Comparison of ENCODE assay signal across 8 cellular contexts in genomic region chr16:67399218-67399733, GRCh38. TPM values are rescaled to one million over a fixed set of nuclear protein-coding genes. Genes with fewer than 3 reads are reported as not detected.
DNase-seq lines count a peak whose midpoint lies in the region; TF ChIP-seq lines count a peak whose summit lies in the region.

No MANE protein-coding gene starts in this region.

- DNase-seq in AG08395 (ENCODE audit: low spot score) (peak; percentile 43), HuH-7.5 (ENCODE audit: low spot score) (peak; percentile 74), cardiac muscle cell (ENCODE audit: low read depth in 1 of 2, low spot score in 1 of 2) (peak; percentile 33 to 71), retinal pigment epithelial cell (ENCODE audit: low read depth) (no peak), NCI-H1048 (lab: John Stamatoyannopoulos, UW) (no peak), cerebellar cortex (ENCODE audit: low spot score) (no peak), NCI-H345 treated with DMSO at 0.1 percent for 48 hours (lab: John Stamatoyannopoulos, UW; ENCODE audit: unreplicated experiment) (no peak)
- peak; percentile 38 for DNase-seq in activated T-helper 1 cell treated with anti-CD3 and anti-CD28 coated beads, Interleukin-12 subunit alpha, Interleukin-12 subunit beta, Interleukin-2, Interleukin-4 antibody, amounts not matched to agents 30 ng/mL and 10 ng/mL and 1 ng/mL, durations not matched to agents 14 hours and 24 hours and 36 hours (ENCODE audit: low spot score)

- H3K27me3 ChIP-seq in cardiac muscle cell = peaks cover 15% of the 10 kb centered on the region

- H3K9me3 Mint-ChIP-seq in activated T-helper 1 cell treated with anti-CD3 and anti-CD28 coated beads, Interleukin-12 subunit alpha, Interleukin-12 subunit beta, Interleukin-2, Interleukin-4 antibody, amounts not matched to agents 30 ng/mL and 10 ng/mL and 1 ng/mL, durations not matched to agents 14 hours and 24 hours and 36 hours = no peaks in the 10 kb centered on the region

- no peaks in the 10 kb centered on the region for H3K36me3 ChIP-seq in cardiac muscle cell

- H3K4me3 ChIP-seq in cardiac muscle cell (no peak overlapping the region), retinal pigment epithelial cell (ENCODE audit: low read length) (no peak overlapping the region)

- intact Hi-C loops in activated T-helper 1 cell treated with anti-CD3 and anti-CD28 coated beads, Interleukin-12 subunit alpha, Interleukin-12 subunit beta, Interleukin-2, Interleukin-4 antibody, amounts not matched to agents 30 ng/mL and 10 ng/mL and 1 ng/mL, durations not matched to agents 14 hours and 24 hours and 36 hours (cut with micrococcal nuclease) = loop anchor here (1.0 kb wide), 2 partner anchors 120 to 139 kb away; partner anchors contain the start of gene PLEKHG4

- H3K36me3 Mint-ChIP-seq in activated T-helper 1 cell treated with anti-CD3 and anti-CD28 coated beads, Interleukin-12 subunit alpha, Interleukin-12 subunit beta, Interleukin-2, Interleukin-4 antibody, amounts not matched to agents 30 ng/mL and 10 ng/mL and 1 ng/mL, durations not matched to agents 14 hours and 24 hours and 36 hours (ENCODE audit: low read depth) = no peaks in the 10 kb centered on the region

- no peak overlapping the region for H3K4me3 Mint-ChIP-seq in activated T-helper 1 cell treated with anti-CD3 and anti-CD28 coated beads, Interleukin-12 subunit alpha, Interleukin-12 subunit beta, Interleukin-2, Interleukin-4 antibody, amounts not matched to agents 30 ng/mL and 10 ng/mL and 1 ng/mL, durations not matched to agents 14 hours and 24 hours and 36 hours

- TF ChIP-seq CTCF in cardiac muscle cell (IDR thresholded peaks at IDR 0.05; ENCODE audit: low read depth, low read length) (peak; percentile 81), retinal pigment epithelial cell (conservative IDR thresholded peaks at IDR 0.05; ENCODE audit: low read depth, low read length) (peak; percentile 79)

- peaks cover 14% of the 10 kb centered on the region for H3K4me1 ChIP-seq in cardiac muscle cell (ENCODE audit: low read depth)

- no peaks in the 10 kb centered on the region for H3K9me3 ChIP-seq in cardiac muscle cell (ENCODE audit: low read depth)

- peaks cover 1% of the 10 kb centered on the region for H3K4me1 Mint-ChIP-seq in activated T-helper 1 cell treated with anti-CD3 and anti-CD28 coated beads, Interleukin-12 subunit alpha, Interleukin-12 subunit beta, Interleukin-2, Interleukin-4 antibody, amounts not matched to agents 30 ng/mL and 10 ng/mL and 1 ng/mL, durations not matched to agents 14 hours and 24 hours and 36 hours (ENCODE audit: low read depth)

- H3K27ac ChIP-seq in cardiac muscle cell = no peak overlapping the region

- H3K27me3 Mint-ChIP-seq in activated T-helper 1 cell treated with anti-CD3 and anti-CD28 coated beads, Interleukin-12 subunit alpha, Interleukin-12 subunit beta, Interleukin-2, Interleukin-4 antibody, amounts not matched to agents 30 ng/mL and 10 ng/mL and 1 ng/mL, durations not matched to agents 14 hours and 24 hours and 36 hours (ENCODE audit: insufficient read depth) = peaks cover 28% of the 10 kb centered on the region

- H3K27ac Mint-ChIP-seq in activated T-helper 1 cell treated with anti-CD3 and anti-CD28 coated beads, Interleukin-12 subunit alpha, Interleukin-12 subunit beta, Interleukin-2, Interleukin-4 antibody, amounts not matched to agents 30 ng/mL and 10 ng/mL and 1 ng/mL, durations not matched to agents 14 hours and 24 hours and 36 hours = no peak overlapping the region

RNA-seq across cellular contexts. Expression of gene TPPP3, which starts 6.0 kb away (rescaled TPM):
- total RNA-seq in activated T-helper 1 cell treated with anti-CD3 and anti-CD28 coated beads, Interleukin-12 subunit alpha, Interleukin-12 subunit beta, Interleukin-2, Interleukin-4 antibody, amounts not matched to agents 30 ng/mL and 10 ng/mL and 1 ng/mL, durations not matched to agents 14 hours and 24 hours and 36 hours = not detected in 2 replicates
- 2.5 and 4.6 TPM in 2 replicates for total RNA-seq in cardiac muscle cell
- 6.2 and 7.2 TPM in 2 replicates for polyA plus RNA-seq in cardiac muscle cell

RNA-seq across cellular contexts. Expression of gene ZDHHC1, which starts 17.0 kb away (rescaled TPM):
- total RNA-seq in activated T-helper 1 cell treated with anti-CD3 and anti-CD28 coated beads, Interleukin-12 subunit alpha, Interleukin-12 subunit beta, Interleukin-2, Interleukin-4 antibody, amounts not matched to agents 30 ng/mL and 10 ng/mL and 1 ng/mL, durations not matched to agents 14 hours and 24 hours and 36 hours = 0.76 and 0.88 TPM in 2 replicates
- total RNA-seq in cardiac muscle cell = 17.4 and 18.7 TPM in 2 replicates
- 19.1 and 22.4 TPM in 2 replicates for polyA plus RNA-seq in cardiac muscle cell

RNA-seq across cellular contexts. Expression of gene HSD11B2, which starts 31.6 kb away (rescaled TPM):
- total RNA-seq in activated T-helper 1 cell treated with anti-CD3 and anti-CD28 coated beads, Interleukin-12 subunit alpha, Interleukin-12 subunit beta, Interleukin-2, Interleukin-4 antibody, amounts not matched to agents 30 ng/mL and 10 ng/mL and 1 ng/mL, durations not matched to agents 14 hours and 24 hours and 36 hours = 3.6 and 5.0 TPM in 2 replicates
- total RNA-seq in cardiac muscle cell = 0.28 and 0.36 TPM in 2 replicates
- polyA plus RNA-seq in cardiac muscle cell = 0.26 and 0.84 TPM in 2 replicates

Comparison
In these comparisons a context has a peak if more than half of its experiments do, and no peak if none do; other contexts are left out.
1. DNase-seq: peak in AG08395 (single experiment), HuH-7.5 (single experiment), activated T-helper 1 cell treated with anti-CD3 and anti-CD28 coated beads, Interleukin-12 subunit alpha, Interleukin-12 subunit beta, Interleukin-2, Interleukin-4 antibody, amounts not matched to agents 30 ng/mL and 10 ng/mL and 1 ng/mL, durations not matched to agents 14 hours and 24 hours and 36 hours (single experiment) and cardiac muscle cell (2 of 2); none in retinal pigment epithelial cell (single experiment), NCI-H1048 (single experiment), cerebellar cortex (single experiment) and NCI-H345 treated with DMSO at 0.1 percent for 48 hours (single experiment).